ENCODE assay signal across 26 cellular contexts in the genomic region with DNA sequence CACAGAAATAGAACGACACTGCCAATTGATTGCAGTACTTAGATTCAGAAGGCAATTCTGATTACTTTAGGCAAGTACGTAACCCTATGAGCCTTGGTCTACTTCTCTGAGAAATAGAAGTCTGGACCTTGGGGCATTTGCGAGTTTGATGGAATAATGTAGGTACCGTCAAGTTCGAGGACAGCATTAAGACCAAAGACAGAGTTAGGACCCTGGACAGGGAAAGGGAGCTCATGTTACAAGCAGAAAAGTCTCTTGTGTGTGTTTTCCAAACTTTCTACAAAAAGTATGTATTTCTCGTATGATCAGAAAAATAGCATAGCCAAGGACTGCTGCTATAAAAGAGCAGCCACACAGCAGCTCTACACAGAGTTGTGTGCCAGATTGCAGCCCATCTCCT.
"Had no signal": no experiment of that assay in that cellular context is flagged by ENCODE, and none has a peak within 500 bp of the region (broad histone marks: within the 10 kb centered on the region; RNA-seq: fewer than 3 reads in every experiment).

No MANE protein-coding gene starts in this region.

- H3K27ac ChIP-seq: colonic mucosa, coronary artery, dorsolateral prefrontal cortex, epithelial cell of prostate, esophagus muscularis mucosa, esophagus squamous epithelium, foreskin keratinocyte, gastrocnemius medialis, gastroesophageal sphincter, heart left ventricle, heart right ventricle, hepatocyte had no signal

- H3K27me3 ChIP-seq: colonic mucosa, dorsolateral prefrontal cortex, esophagus muscularis mucosa, esophagus squamous epithelium, foreskin keratinocyte, gastrocnemius medialis, gastroesophageal sphincter, heart left ventricle, heart right ventricle, hepatocyte had no signal

- H2AFZ ChIP-seq: hepatocyte had no signal

- H3K27me3 Mint-ChIP-seq: dendritic cell treated with granulocyte-macrophage colony-stimulating factor and Interleukin-4, amounts not matched to agents 40 ng/mL and 50 ng/mL, for 4 days; effector memory CD8-positive, alpha-beta T cell had no signal

- H3K36me3 ChIP-seq: colonic mucosa had no signal

- H3K4me1 Mint-ChIP-seq: endodermal cell had no signal

- H3K4me2 ChIP-seq: hepatocyte had no signal

- H3K27ac Mint-ChIP-seq: dendritic cell treated with granulocyte-macrophage colony-stimulating factor and Interleukin-4, amounts not matched to agents 40 ng/mL and 50 ng/mL, for 4 days; effector memory CD8-positive, alpha-beta T cell; endodermal cell had no signal

- H3K9me3 Mint-ChIP-seq: effector memory CD8-positive, alpha-beta T cell; endodermal cell had no signal

- ATAC-seq: effector memory CD8-positive, alpha-beta T cell; esophagus mucosa; foreskin keratinocyte; gastrocnemius medialis; gastroesophageal sphincter; heart left ventricle; heart right ventricle had no signal

- H3K4me3 ChIP-seq: colonic mucosa, coronary artery, dorsolateral prefrontal cortex, esophagus muscularis mucosa, esophagus squamous epithelium, gastrocnemius medialis, gastroesophageal sphincter, heart left ventricle, heart right ventricle, hepatocyte had no signal

- H3K9me3 ChIP-seq: colonic mucosa had no signal

- DNase-seq: colonic mucosa; cortex of kidney; dermis blood vessel endothelial cell; dorsolateral prefrontal cortex; effector CD4-positive, alpha-beta T cell; effector CD8-positive, alpha-beta T cell; effector memory CD4-positive, alpha-beta T cell; effector memory CD8-positive, alpha-beta T cell; endodermal cell; erythroblast; esophagus squamous epithelium; foreskin fibroblast; foreskin keratinocyte; foreskin melanocyte; gastrocnemius medialis; glutamatergic neuron; head of caudate nucleus; heart left ventricle; heart right ventricle had no signal

- H3K4me1 ChIP-seq: colonic mucosa, esophagus muscularis mucosa, esophagus squamous epithelium, foreskin keratinocyte, gastrocnemius medialis, gastroesophageal sphincter, heart left ventricle, heart right ventricle had no signal

- H3K4me3 Mint-ChIP-seq: dendritic cell treated with granulocyte-macrophage colony-stimulating factor and Interleukin-4, amounts not matched to agents 40 ng/mL and 50 ng/mL, for 4 days; effector memory CD8-positive, alpha-beta T cell; endodermal cell had no signal

- H3K79me2 ChIP-seq: hepatocyte had no signal
